ENCODE assay signal across 8 cellular contexts in genomic region chr3:46845397-46845859, GRCh38. TPM values are rescaled to one million over a fixed set of nuclear protein-coding genes. Genes with fewer than 3 reads are reported as not detected.
DNase-seq lines count a peak whose midpoint lies in the region; ATAC-seq and TF ChIP-seq lines count a peak whose summit lies in the region.

No MANE protein-coding gene starts in this region.

- H3K27me3 Mint-ChIP-seq in activated T-cell treated with anti-CD3 and anti-CD28 coated beads, Interleukin-2, amount 50 U/mL, for 24 hours, result no peaks in the 10 kb centered on the region
- H3K27me3 Mint-ChIP-seq in activated B cell treated with CpG ODN at 0.5 μM for 24 hours, result no peaks in the 10 kb centered on the region

- H3K36me3 Mint-ChIP-seq in activated T-cell treated with anti-CD3 and anti-CD28 coated beads, Interleukin-2, amount 50 U/mL, for 24 hours (ENCODE audit: low read depth), result no peaks in the 10 kb centered on the region
- H3K36me3 Mint-ChIP-seq in activated B cell treated with CpG ODN at 0.5 μM for 24 hours (ENCODE audit: low read depth), result peaks cover 14% of the 10 kb centered on the region

- H3K9me3 Mint-ChIP-seq in activated T-cell treated with anti-CD3 and anti-CD28 coated beads, Interleukin-2, amount 50 U/mL, for 24 hours, result peaks cover 14% of the 10 kb centered on the region
- H3K9me3 Mint-ChIP-seq in activated B cell treated with CpG ODN at 0.5 μM for 24 hours, result peaks cover 6% of the 10 kb centered on the region

- H3K4me1 Mint-ChIP-seq in activated T-cell treated with anti-CD3 and anti-CD28 coated beads, Interleukin-2, amount 50 U/mL, for 24 hours (ENCODE audit: low read depth), result peaks cover 11% of the 10 kb centered on the region
- peaks cover 6% of the 10 kb centered on the region for H3K4me1 Mint-ChIP-seq in activated B cell treated with CpG ODN at 0.5 μM for 24 hours

- H3K4me2 ChIP-seq in osteoblast (ENCODE audit: insufficient read depth, low read length), result peak overlapping the region; percentile 89

- TF ChIP-seq CTCF in activated B cell treated with CpG ODN at 0.5 μM for 24 hours (IDR thresholded peaks at IDR 0.05) (no peak), gastroesophageal sphincter (IDR thresholded peaks at IDR 0.05) (no peak), osteoblast (IDR thresholded peaks at IDR 0.05; ENCODE audit: extremely low read depth, low read depth, low read length) (no peak)

- no peak for DNase-seq in activated T-cell treated with anti-CD3 and anti-CD28 coated beads, Interleukin-2, amount 50 U/mL, for 24 hours
- DNase-seq in activated T-cell treated with anti-CD3 and anti-CD28 coated beads, Interleukin-2, amount 50 U/mL, for 48 hours, result no peak
- DNase-seq in activated B cell treated with CpG ODN at 0.5 μM for 24 hours (no peak), osteoblast (ENCODE audit: insufficient read length, low spot score, missing footprints) (peak; percentile 95), NCI-H2196 (lab: John Stamatoyannopoulos, UW; ENCODE audit: unreplicated experiment) (no peak)

- H3K27me3 ChIP-seq in gastroesophageal sphincter, result no peaks in the 10 kb centered on the region
- H3K27me3 ChIP-seq in osteoblast (ENCODE audit: insufficient read depth, low read length), result no peaks in the 10 kb centered on the region

- WGBS in gastroesophageal sphincter (ENCODE audit: low coverage in 1 of 2), 2 donors, result 0% methylated on average over 1 of the region's 23 CpGs; no CpG with 5 or more reads in 1 of the 2 donors

- H3K4me3 ChIP-seq in gastroesophageal sphincter, result peak overlapping the region; percentile 25 to 62
- H3K4me3 ChIP-seq in osteoblast (ENCODE audit: insufficient read depth, low read length), result peak overlapping the region; percentile 74

- CTCF ChIA-PET in activated B cell treated with CpG ODN at 0.5 μM for 24 hours (lab: Charles Lee), result interaction anchor here (0.9 to 1.8 kb wide), 6 partner anchors 8 to 479 kb away, joined by 3 to 9 read pairs (median 4); no protein-coding TSS in a partner anchor

- peak overlapping the region; percentile 80 for H3K27ac Mint-ChIP-seq in activated T-cell treated with anti-CD3 and anti-CD28 coated beads, Interleukin-2, amount 50 U/mL, for 24 hours
- H3K27ac Mint-ChIP-seq in activated B cell treated with CpG ODN at 0.5 μM for 24 hours, result peak overlapping the region; percentile 83

- peak; percentile 48 for ATAC-seq in HG03039 (IDR thresholded peaks at IDR 0.05; ENCODE audit: unreplicated experiment)
- ATAC-seq in activated B cell treated with CpG ODN at 0.5 μM for 24 hours (ENCODE audit: low read depth), result peak; percentile 53
- ATAC-seq in gastroesophageal sphincter, result peak; percentile 74
- ATAC-seq in GM21717 (IDR thresholded peaks at IDR 0.05; ENCODE audit: unreplicated experiment), result no peak

- H3K27ac ChIP-seq in gastroesophageal sphincter (peak overlapping the region; percentile 19 to 90 (median 85)), osteoblast (ENCODE audit: low read depth, low read length) (no peak overlapping the region)

- H3K36me3 ChIP-seq in gastroesophageal sphincter, result no peaks in the 10 kb centered on the region
- no peaks in the 10 kb centered on the region for H3K36me3 ChIP-seq in osteoblast (ENCODE audit: insufficient read depth, low read length)

- H3K79me2 ChIP-seq in osteoblast (ENCODE audit: insufficient read depth, low read length), result no peaks in the 10 kb centered on the region

- H2AFZ ChIP-seq in osteoblast (ENCODE audit: low read length), result peak overlapping the region; percentile 82

- TF ChIP-seq POLR2A in gastroesophageal sphincter (IDR thresholded peaks at IDR 0.05), result no peak

- POLR2A ChIA-PET in activated B cell treated with CpG ODN at 0.5 μM for 24 hours (lab: Charles Lee), result interaction anchor here (0.9 to 1.2 kb wide), 4 partner anchors 64 to 535 kb away, joined by 3 to 5 read pairs (median 3); partner anchors contain the start of gene PTPN23

- H3K9me3 ChIP-seq in gastroesophageal sphincter, result peaks cover 0 to 26% (median 0%) of the 10 kb centered on the region in 3 donors
- no peaks in the 10 kb centered on the region for H3K9me3 ChIP-seq in osteoblast (ENCODE audit: low read depth, low read length)

- H4K20me1 ChIP-seq in osteoblast (ENCODE audit: insufficient read depth, low read length), result no peaks in the 10 kb centered on the region

- intact Hi-C loops in activated B cell treated with CpG ODN at 0.5 μM for 24 hours (cut with micrococcal nuclease), result loop anchor here (5.0 kb wide), 1 partner anchor 152 kb away; no protein-coding TSS in a partner anchor

- peak overlapping the region; percentile 63 for H3K4me3 Mint-ChIP-seq in activated T-cell treated with anti-CD3 and anti-CD28 coated beads, Interleukin-2, amount 50 U/mL, for 24 hours
- H3K4me3 Mint-ChIP-seq in activated B cell treated with CpG ODN at 0.5 μM for 24 hours, result peak overlapping the region; percentile 87

- no peak for TF ChIP-seq EP300 in gastroesophageal sphincter (IDR thresholded peaks at IDR 0.05)

- peaks cover 0 to 24% (median 9%) of the 10 kb centered on the region in 3 donors for H3K4me1 ChIP-seq in gastroesophageal sphincter
- H3K4me1 ChIP-seq in osteoblast (ENCODE audit: insufficient read depth, low read length), result peaks cover 15% of the 10 kb centered on the region

RNA-seq across cellular contexts. Expression of gene MYL3, which starts 17.8 kb away (rescaled TPM):
- total RNA-seq in activated B cell treated with CpG ODN at 0.5 μM for 24 hours (not detected in 2 replicates), gastroesophageal sphincter (1 to 10 TPM; 2.6 to 5.3 (median 4.2) TPM), osteoblast (not detected in 2 replicates)

RNA-seq across cellular contexts. Expression of gene PTH1R, which starts 32.1 kb away (rescaled TPM):
- total RNA-seq in activated B cell treated with CpG ODN at 0.5 μM for 24 hours, result not detected in 2 replicates
- 10 to 100 TPM in 3 of 4 donors, 1 to 10 TPM in 1; 7.8 to 18.5 (median 14.5) TPM for total RNA-seq in gastroesophageal sphincter
- total RNA-seq in osteoblast, result 0.29 and 0.36 TPM in 2 replicates
